Comparison of ENCODE assay signal across 35 cellular contexts in genomic region chr19:27922970-27923369, GRCh38.
"Had no signal": no experiment of that assay in that cellular context is flagged by ENCODE, and none has a peak within 500 bp of the region (broad histone marks: within the 10 kb centered on the region; RNA-seq: fewer than 3 reads in every experiment).

No MANE protein-coding gene starts in this region.

- H3K4me2 ChIP-seq: KMS-11 had no signal

- H3K9me3 ChIP-seq: MG63 had no signal

- DNase-seq: Karpas-422, Kasumi-1, MG63, MM.1S, MV-4-11, NCI-H1048, NCI-H1092, NCI-H1092 treated with DMSO at 0.1 percent for 48 hours, NCI-H1105, NCI-H1105 treated with DMSO at 0.1 percent for 48 hours, NCI-H1417, NCI-H1417 treated with DMSO at 0.1 percent for 48 hours, NCI-H1436, NCI-H1436 treated with DMSO at 0.1 percent for 48 hours, NCI-H146, NCI-H1694, NCI-H1694 treated with DMSO at 0.1 percent for 48 hours, NCI-H187, NCI-H187 treated with DMSO at 0.1 percent for 48 hours, NCI-H1930, NCI-H2029, NCI-H2029 treated with DMSO at 0.1 percent for 48 hours, NCI-H2081, NCI-H2081 treated with DMSO at 0.1 percent for 48 hours, NCI-H2107, NCI-H2171, NCI-H2171 treated with DMSO at 0.1 percent for 48 hours, NCI-H2227 treated with DMSO at 0.1 percent for 48 hours, NCI-H226, NCI-H345, NCI-H446, NCI-H446 treated with DMSO at 0.1 percent for 48 hours, NCI-H510A, NCI-H510A treated with DMSO at 0.1 percent for 48 hours had no signal

- H3K27ac ChIP-seq: KMS-11 had no signal

- H3K36me3 ChIP-seq: MG63 had no signal

- H3K4me3 ChIP-seq: MG63 had no signal
